Comparison of ENCODE assay signal across 22 cellular contexts in genomic region chr3:156721687-156722086, GRCh38. TPM values are rescaled to one million over a fixed set of nuclear protein-coding genes. Genes with fewer than 3 reads are reported as not detected.
A peak's percentile ranks its signal among the peaks of the same experiment; 100 is the strongest.
DNase-seq lines count a peak whose midpoint lies in the region; ATAC-seq and TF ChIP-seq lines count a peak whose summit lies in the region.
"Had no signal": no experiment of that assay in that cellular context is flagged by ENCODE, and none has a peak within 500 bp of the region (broad histone marks: within the 10 kb centered on the region; RNA-seq: fewer than 3 reads in every experiment).

No MANE protein-coding gene starts in this region.

- no peak overlapping the region for H3K4me2 ChIP-seq in parathyroid adenoma (ENCODE audit: low read length)
- H3K4me2 ChIP-seq: BLaER1, KMS-11 had no signal

- H3K9ac ChIP-seq in parathyroid adenoma, result no peak overlapping the region
- H3K9ac ChIP-seq: BLaER1, KMS-11 had no signal

- H3K4me1 ChIP-seq in ACC112 (ENCODE audit: control insufficient read depth, insufficient read depth, low read length, unreplicated experiment) (peaks cover 21% of the 10 kb centered on the region), parathyroid adenoma (peaks cover 24% of the 10 kb centered on the region)
- H3K4me1 ChIP-seq: BLaER1, HAP-1 had no signal

- H3K4me3 ChIP-seq in ACC112 (ENCODE audit: low read depth, low read length) (no peak overlapping the region), epithelial cell of esophagus (ENCODE audit: low read length) (no peak overlapping the region), parathyroid adenoma (ENCODE audit: low read depth, low read length) (no peak overlapping the region)
- H3K4me3 ChIP-seq: BLaER1, HAP-1 had no signal

- ATAC-seq in left colon (no peak), HG03432 (IDR thresholded peaks at IDR 0.05; ENCODE audit: unreplicated experiment) (no peak)

- H3K27ac ChIP-seq in ACC112 (ENCODE audit: low read depth, low read length) (peak overlapping the region; percentile 64), parathyroid adenoma (peak overlapping the region; percentile 56)
- H3K27ac ChIP-seq: BLaER1, KMS-11 had no signal

- TF ChIP-seq CTCF in epithelial cell of esophagus (IDR thresholded peaks at IDR 0.05; ENCODE audit: insufficient read depth, low read depth, low read length, missing control alignments), result no peak
- TF ChIP-seq CTCF in parathyroid adenoma (IDR thresholded peaks at IDR 0.05), result no peak

- H3K36me3 ChIP-seq in ACC112 (ENCODE audit: insufficient read depth, low read length), result peaks cover 25% of the 10 kb centered on the region
- no peaks in the 10 kb centered on the region for H3K36me3 ChIP-seq in parathyroid adenoma (ENCODE audit: control insufficient read depth, insufficient read depth, low read length)
- H3K36me3 ChIP-seq: BLaER1, HAP-1 had no signal

- intact Hi-C loops in left colon (cut with DNase I, micrococcal nuclease), result no loop called here

- DNase-seq in M059J (ENCODE audit: low read depth), result peak; percentile 27
- peak; percentile 52 for DNase-seq in epithelial cell of esophagus (ENCODE audit: low read depth)
- no peak for DNase-seq in NCI-H1417 treated with DMSO at 0.1 percent for 48 hours (lab: John Stamatoyannopoulos, UW)
- no peak for DNase-seq in left colon
- DNase-seq: CD4-positive, alpha-beta T cell; COR-L47; DMS79 treated with DMSO at 0.1 percent for 48 hours; MV-4-11; NCI-H1105 treated with DMSO at 0.1 percent for 48 hours; NCI-H1694; NCI-H2081; NCI-H2171; NCI-H524 treated with DMSO at 0.1 percent for 48 hours; NCI-H82; SHP77; SW 1271 had no signal

- H3K27me3 ChIP-seq in ACC112 (ENCODE audit: insufficient read depth, low read length) (no peaks in the 10 kb centered on the region), parathyroid adenoma (ENCODE audit: control insufficient read depth, insufficient read depth, low read length) (no peaks in the 10 kb centered on the region)
- H3K27me3 ChIP-seq: BLaER1 had no signal

- H3K9me3 ChIP-seq in parathyroid adenoma (ENCODE audit: control insufficient read depth, low read length), result no peaks in the 10 kb centered on the region
- H3K9me3 ChIP-seq: BLaER1, HAP-1 had no signal

- H2AFZ ChIP-seq in ACC112 (ENCODE audit: low read length, unreplicated experiment), result no peak overlapping the region
- H2AFZ ChIP-seq in parathyroid adenoma, result no peak overlapping the region

- peaks cover 4% of the 10 kb centered on the region for H3K79me2 ChIP-seq in ACC112 (ENCODE audit: control insufficient read depth, insufficient read depth, low read length, unreplicated experiment)
- H3K79me2 ChIP-seq in parathyroid adenoma, result peaks cover 2% of the 10 kb centered on the region

RNA-seq across cellular contexts. Expression of gene TIPARP, which starts 47.3 kb away (rescaled TPM):
- 89.0 and 110 TPM in 2 replicates for total RNA-seq in M059J (2014; rRNA removed; shearing (Covaris generic))
- 10 to 100 TPM; 31.1 to 33.9 TPM for total RNA-seq in left colon

Comparison
In these comparisons a context has a peak if more than half of its experiments do, and no peak if none do; other contexts are left out.
1. DNase-seq: peak in M059J (single experiment) and epithelial cell of esophagus (single experiment); none in NCI-H1417 treated with DMSO at 0.1 percent for 48 hours (single experiment) and left colon (0 of 2).